In genomic region chr16:11557811-11558210, GRCh38 we compare ENCODE assay signal across 9 cellular contexts. TPM values are rescaled to one million over a fixed set of nuclear protein-coding genes. Genes with fewer than 3 reads are reported as not detected.
DNase-seq lines count a peak whose midpoint lies in the region; TF ChIP-seq lines count a peak whose summit lies in the region.
"Had no signal": no experiment of that assay in that cellular context is flagged by ENCODE, and none has a peak within 500 bp of the region (broad histone marks: within the 10 kb centered on the region; RNA-seq: fewer than 3 reads in every experiment).

No MANE protein-coding gene starts in this region.

- H3K4me3 ChIP-seq in right atrium auricular region: no peak overlapping the region

- peaks cover 42% of the 10 kb centered on the region for H3K36me3 Mint-ChIP-seq in activated T-helper 1 cell treated with anti-CD3 and anti-CD28 coated beads, Interleukin-12 subunit alpha, Interleukin-12 subunit beta, Interleukin-2, Interleukin-4 antibody, amounts not matched to agents 30 ng/mL and 10 ng/mL and 1 ng/mL, durations not matched to agents 14 hours and 24 hours and 36 hours (ENCODE audit: low read depth)

- H3K36me3 ChIP-seq in right atrium auricular region: peaks cover 31% of the 10 kb centered on the region

- peak overlapping the region; percentile 46 to 60 for H3K27ac ChIP-seq in right atrium auricular region

- intact Hi-C loops in activated T-helper 1 cell treated with anti-CD3 and anti-CD28 coated beads, Interleukin-12 subunit alpha, Interleukin-12 subunit beta, Interleukin-2, Interleukin-4 antibody, amounts not matched to agents 30 ng/mL and 10 ng/mL and 1 ng/mL, durations not matched to agents 14 hours and 24 hours and 36 hours (cut with micrococcal nuclease): no loop called here
- intact Hi-C loops in posterior vena cava (cut with DNase I): loop anchor here in 1 of 2 donors (1.0 kb wide), 1 partner anchor 43 kb away; no protein-coding TSS in a partner anchor

- no peaks in the 10 kb centered on the region for H3K27me3 Mint-ChIP-seq in activated T-helper 1 cell treated with anti-CD3 and anti-CD28 coated beads, Interleukin-12 subunit alpha, Interleukin-12 subunit beta, Interleukin-2, Interleukin-4 antibody, amounts not matched to agents 30 ng/mL and 10 ng/mL and 1 ng/mL, durations not matched to agents 14 hours and 24 hours and 36 hours (ENCODE audit: insufficient read depth)

- no peak overlapping the region for H3K4me3 Mint-ChIP-seq in activated T-helper 1 cell treated with anti-CD3 and anti-CD28 coated beads, Interleukin-12 subunit alpha, Interleukin-12 subunit beta, Interleukin-2, Interleukin-4 antibody, amounts not matched to agents 30 ng/mL and 10 ng/mL and 1 ng/mL, durations not matched to agents 14 hours and 24 hours and 36 hours

- H3K9me3 Mint-ChIP-seq in activated T-helper 1 cell treated with anti-CD3 and anti-CD28 coated beads, Interleukin-12 subunit alpha, Interleukin-12 subunit beta, Interleukin-2, Interleukin-4 antibody, amounts not matched to agents 30 ng/mL and 10 ng/mL and 1 ng/mL, durations not matched to agents 14 hours and 24 hours and 36 hours: peaks cover 11% of the 10 kb centered on the region

- TF ChIP-seq CTCF in right atrium auricular region (IDR thresholded peaks at IDR 0.05): no peak

- H3K4me1 ChIP-seq in right atrium auricular region: peaks cover 0 to 41% of the 10 kb centered on the region in 2 donors

- H3K9me3 ChIP-seq in right atrium auricular region: peaks cover 0 to 8% of the 10 kb centered on the region in 2 donors

- H3K27ac Mint-ChIP-seq in activated T-helper 1 cell treated with anti-CD3 and anti-CD28 coated beads, Interleukin-12 subunit alpha, Interleukin-12 subunit beta, Interleukin-2, Interleukin-4 antibody, amounts not matched to agents 30 ng/mL and 10 ng/mL and 1 ng/mL, durations not matched to agents 14 hours and 24 hours and 36 hours: peak overlapping the region; percentile 61

- H3K4me1 Mint-ChIP-seq in activated T-helper 1 cell treated with anti-CD3 and anti-CD28 coated beads, Interleukin-12 subunit alpha, Interleukin-12 subunit beta, Interleukin-2, Interleukin-4 antibody, amounts not matched to agents 30 ng/mL and 10 ng/mL and 1 ng/mL, durations not matched to agents 14 hours and 24 hours and 36 hours (ENCODE audit: low read depth): peaks cover 65% of the 10 kb centered on the region

- DNase-seq in COLO829 (ENCODE audit: low spot score) (peak; percentile 78), right atrium auricular region (ENCODE audit: low spot score) (peak; percentile 69), posterior vena cava (ENCODE audit: low spot score) (peak; percentile 44), DMS53 treated with DMSO at 0.1 percent for 48 hours (lab: John Stamatoyannopoulos, UW; ENCODE audit: unreplicated experiment) (no peak), NCI-H2029 treated with DMSO at 0.1 percent for 48 hours (lab: John Stamatoyannopoulos, UW) (no peak), AG20443 (ENCODE audit: low spot score) (no peak)
- DNase-seq in activated T-helper 1 cell treated with anti-CD3 and anti-CD28 coated beads, Interleukin-12 subunit alpha, Interleukin-12 subunit beta, Interleukin-2, Interleukin-4 antibody, amounts not matched to agents 30 ng/mL and 10 ng/mL and 1 ng/mL, durations not matched to agents 14 hours and 24 hours and 36 hours (ENCODE audit: low spot score): no peak
- DNase-seq in stimulated activated CD4-positive, alpha-beta T cell treated with anti-CD3 and anti-CD28 coated beads, Interleukin-12 subunit alpha, Interleukin-12 subunit beta, amount 100 ng/mL, for 4 hours: no peak
- DNase-seq: NCI-H526 had no signal

- no peaks in the 10 kb centered on the region for H3K27me3 ChIP-seq in right atrium auricular region

RNA-seq across cellular contexts. Expression of gene LITAF, which starts 28.9 kb away (rescaled TPM):
- 197 and 199 TPM in 2 replicates for total RNA-seq in activated T-helper 1 cell treated with anti-CD3 and anti-CD28 coated beads, Interleukin-12 subunit alpha, Interleukin-12 subunit beta, Interleukin-2, Interleukin-4 antibody, amounts not matched to agents 30 ng/mL and 10 ng/mL and 1 ng/mL, durations not matched to agents 14 hours and 24 hours and 36 hours
- 10 to 100 TPM; 48.1 to 50.7 TPM for total RNA-seq in right atrium auricular region
- total RNA-seq in posterior vena cava: 10 to 100 TPM; 70.0 to 76.4 TPM

Comparison
In these comparisons a context has a peak if more than half of its experiments do, and no peak if none do; other contexts are left out.
1. DNase-seq: peak in COLO829 (single experiment), right atrium auricular region (single experiment) and posterior vena cava (single experiment); none in activated T-helper 1 cell treated with anti-CD3 and anti-CD28 coated beads, Interleukin-12 subunit alpha, Interleukin-12 subunit beta, Interleukin-2, Interleukin-4 antibody, amounts not matched to agents 30 ng/mL and 10 ng/mL and 1 ng/mL, durations not matched to agents 14 hours and 24 hours and 36 hours (single experiment), DMS53 treated with DMSO at 0.1 percent for 48 hours (single experiment), NCI-H2029 treated with DMSO at 0.1 percent for 48 hours (single experiment), stimulated activated CD4-positive, alpha-beta T cell treated with anti-CD3 and anti-CD28 coated beads, Interleukin-12 subunit alpha, Interleukin-12 subunit beta, amount 100 ng/mL, for 4 hours (single experiment) and AG20443 (single experiment).